Comparison of ENCODE assay signal across 8 cellular contexts in the genomic region with DNA sequence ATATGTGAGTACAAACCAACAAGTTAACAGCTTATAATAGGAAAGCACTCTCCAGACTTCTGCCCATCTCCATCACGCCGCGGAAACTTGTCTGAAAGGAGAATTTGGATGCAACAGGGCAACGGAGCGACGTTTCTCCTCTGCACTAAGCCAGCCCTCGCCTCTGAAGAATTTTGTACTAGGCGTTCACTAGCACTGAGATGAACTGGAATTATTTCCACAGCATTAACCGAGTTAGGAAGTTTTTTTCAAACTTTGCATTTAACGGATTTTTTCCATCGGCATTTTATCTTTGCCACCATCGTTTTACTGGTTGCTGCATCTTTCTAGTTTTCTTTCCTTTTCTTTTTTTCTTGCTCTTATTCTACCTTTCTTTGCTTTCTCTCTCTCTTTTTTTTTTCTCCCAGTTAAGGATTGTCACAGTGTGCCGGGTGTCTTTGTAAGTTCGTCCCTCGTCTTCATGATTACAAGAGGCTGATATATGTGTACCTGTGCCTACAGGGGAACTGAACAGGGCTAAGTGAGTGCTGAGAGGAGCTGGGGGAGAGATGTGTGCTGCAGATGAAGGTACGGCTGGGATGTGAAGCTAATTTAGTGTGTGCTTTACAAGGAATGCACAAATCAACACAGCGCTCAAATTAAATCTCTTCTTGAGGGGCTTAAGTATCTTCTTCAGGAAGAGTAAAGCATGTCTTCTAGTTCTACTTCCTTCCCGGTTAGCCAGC.
DNase-seq lines count a peak whose midpoint lies in the region; ATAC-seq and TF ChIP-seq lines count a peak whose summit lies in the region.

No MANE protein-coding gene starts in this region.

- intact Hi-C loops in Calu3 (cut with micrococcal nuclease; ENCODE audit: unreplicated experiment), result no loop called here

- peaks cover 0 to 2% of the 10 kb centered on the region in 2 donors for H3K9me3 Mint-ChIP-seq in activated T-cell treated with anti-CD3 and anti-CD28 coated beads, Interleukin-2, amount 50 U/mL, for 72 hours
- H3K9me3 Mint-ChIP-seq in Calu3 (ENCODE audit: low read depth, unreplicated experiment), result no peaks in the 10 kb centered on the region

- H3K36me3 Mint-ChIP-seq in activated T-cell treated with anti-CD3 and anti-CD28 coated beads, Interleukin-2, amount 50 U/mL, for 72 hours (ENCODE audit: insufficient read depth in 2 of 2), result peaks cover 0 to 12% of the 10 kb centered on the region in 2 donors
- peaks cover 6% of the 10 kb centered on the region for H3K36me3 Mint-ChIP-seq in Calu3 (ENCODE audit: insufficient read depth, unreplicated experiment)

- no peak overlapping the region for H3K27ac ChIP-seq in thymus (ENCODE audit: low read depth)

- no peak overlapping the region for H3K27ac Mint-ChIP-seq in activated T-cell treated with anti-CD3 and anti-CD28 coated beads, Interleukin-2, amount 50 U/mL, for 72 hours
- no peak overlapping the region for H3K27ac Mint-ChIP-seq in Calu3 (ENCODE audit: unreplicated experiment)

- H3K9me3 ChIP-seq in NT2/D1 (ENCODE audit: insufficient read depth, low read length) (no peaks in the 10 kb centered on the region), thymus (ENCODE audit: control insufficient read depth) (peaks cover 15% of the 10 kb centered on the region)

- peaks cover 2% of the 10 kb centered on the region for H3K4me1 ChIP-seq in NT2/D1 (ENCODE audit: insufficient read depth, insufficient read length)
- H3K4me1 ChIP-seq in thymus (ENCODE audit: control insufficient read depth, insufficient read depth, low read length), result peaks cover 7% of the 10 kb centered on the region

- no TSS peak for BruUV-seq in Calu3 (replicated peaks; lab: Mats Ljungman, UMichigan)

- ATAC-seq in activated T-cell treated with anti-CD3 and anti-CD28 coated beads, Interleukin-2, amount 50 U/mL, for 72 hours (replicated peaks in 1 of 2), result peak; percentile 5 to 6
- ATAC-seq in GM21529 (IDR thresholded peaks at IDR 0.05; ENCODE audit: unreplicated experiment), result no peak

- CTCF ChIA-PET in Calu3 (lab: Charles Lee), result interaction anchor here (0.6 to 0.7 kb wide), 3 partner anchors 193 to 241 kb away, joined by 3 to 4 read pairs (median 3); no protein-coding TSS in a partner anchor

- H3K36me3 ChIP-seq in NT2/D1 (ENCODE audit: insufficient read depth, insufficient read length, low read length), result no peaks in the 10 kb centered on the region
- no peaks in the 10 kb centered on the region for H3K36me3 ChIP-seq in thymus (ENCODE audit: control insufficient read depth, insufficient read depth)

- H3K27me3 ChIP-seq in NT2/D1 (ENCODE audit: insufficient read depth, insufficient read length) (peaks cover 81% of the 10 kb centered on the region), thymus (ENCODE audit: control insufficient read depth, insufficient read depth) (peaks cover 96% of the 10 kb centered on the region)

- H3K9ac ChIP-seq in NT2/D1 (ENCODE audit: insufficient read length, low read depth), result peak overlapping the region; percentile 69

- DNase-seq in activated T-cell treated with anti-CD3 and anti-CD28 coated beads, Interleukin-2, amount 50 U/mL, for 72 hours, result no peak
- DNase-seq in activated T-cell treated with anti-CD3 and anti-CD28 coated beads for 4 hours (no peak), NT2/D1 (ENCODE audit: low read depth, low spot score) (no peak), foreskin fibroblast (no peak), pons (ENCODE audit: low spot score) (no peak), Calu3 (no peak)

- TF ChIP-seq CTCF in foreskin fibroblast (IDR thresholded peaks at IDR 0.05; ENCODE audit: low read depth, low read length) (no peak), Calu3 (IDR thresholded peaks at IDR 0.05; ENCODE audit: unreplicated experiment) (no peak)

- peaks cover 48% of the 10 kb centered on the region for H3K4me1 Mint-ChIP-seq in activated T-cell treated with anti-CD3 and anti-CD28 coated beads, Interleukin-2, amount 50 U/mL, for 72 hours (ENCODE audit: low read depth)
- peaks cover 9% of the 10 kb centered on the region for H3K4me1 Mint-ChIP-seq in Calu3 (ENCODE audit: low read depth, unreplicated experiment)

- 18% methylated on average over 18 of the region's 18 CpGs for WGBS in thymus

- H3K27me3 Mint-ChIP-seq in activated T-cell treated with anti-CD3 and anti-CD28 coated beads, Interleukin-2, amount 50 U/mL, for 72 hours (ENCODE audit: low read depth), result peaks cover 27% of the 10 kb centered on the region
- peaks cover 40% of the 10 kb centered on the region for H3K27me3 Mint-ChIP-seq in Calu3 (ENCODE audit: unreplicated experiment)

- H3K4me3 ChIP-seq in NT2/D1 (ENCODE audit: insufficient read length, low read depth), result peak overlapping the region; percentile 33
- H3K4me3 ChIP-seq in foreskin fibroblast (ENCODE audit: low read depth in 1 of 2, low read length in 2 of 2), result peak overlapping the region; percentile 54 to 68
- H3K4me3 ChIP-seq in thymus (ENCODE audit: low read length), result peak overlapping the region; percentile 52

- H3K4me3 Mint-ChIP-seq in activated T-cell treated with anti-CD3 and anti-CD28 coated beads, Interleukin-2, amount 50 U/mL, for 72 hours, result no peak overlapping the region
- no peak overlapping the region for H3K4me3 Mint-ChIP-seq in Calu3 (ENCODE audit: low read depth, unreplicated experiment)
